ENCODE assay signal across 7 cellular contexts in genomic region chr5:131380232-131380631, GRCh38.
DNase-seq lines count a peak whose midpoint lies in the region; ATAC-seq and TF ChIP-seq lines count a peak whose summit lies in the region.
"Not testable (repeated sequence)": the region's sequence is repeated elsewhere in the genome, so short reads cannot be mapped to it uniquely, and the experiment has no call there.

No MANE protein-coding gene starts in this region.

- not testable (repeated sequence) for H2AFZ ChIP-seq in PC-3 (ENCODE audit: low read length)

- H3K27me3 ChIP-seq in PC-3 (ENCODE audit: low read length); body of pancreas; heart right ventricle; naive thymus-derived CD4-positive, alpha-beta T cell (ENCODE audit: control insufficient read depth in 2 of 2, insufficient read depth in 2 of 2, low read length in 2 of 2): not testable (repeated sequence)

- CTCF ChIA-PET in PC-3 (lab: Charles Lee); naive thymus-derived CD4-positive, alpha-beta T cell (lab: Charles Lee): not testable (repeated sequence)
- CTCF ChIA-PET in activated CD8-positive, alpha-beta T cell treated with anti-CD3 and anti-CD28 coated beads for 36 hours (lab: Charles Lee): interaction anchor here (1.2 to 2.4 kb wide), 2 partner anchors 115 to 126 kb away, joined by 3 to 9 read pairs; partner anchors contain the start of gene CDC42SE2

- POLR2A ChIA-PET in PC-3 (lab: Charles Lee; ENCODE audit: unreplicated experiment): not testable (repeated sequence)
- POLR2A ChIA-PET in activated CD8-positive, alpha-beta T cell treated with anti-CD3 and anti-CD28 coated beads for 36 hours (lab: Charles Lee): interaction anchor here (0.6 to 5.2 kb wide), 3 partner anchors 90 to 115 kb away, joined by 3 to 62 read pairs (median 30); partner anchors contain the start of gene CDC42SE2
- POLR2A ChIA-PET in naive thymus-derived CD4-positive, alpha-beta T cell (lab: Charles Lee): interaction anchor here (0.6 to 3.5 kb wide), 11 partner anchors 12 to 217 kb away, joined by 3 to 48 read pairs (median 5); partner anchors contain the start of gene CDC42SE2

- H3K9ac ChIP-seq in PC-3 (ENCODE audit: low read length): peak overlapping the region; percentile 27; the same call in 1 of the 2 replicates

- not testable (repeated sequence) for H3K9me3 ChIP-seq in PC-3 (ENCODE audit: low read length); body of pancreas; heart right ventricle; naive thymus-derived CD4-positive, alpha-beta T cell (ENCODE audit: control insufficient read depth in 2 of 3, low read length in 3 of 3)

- peak overlapping the region; percentile 67 for H3K27ac ChIP-seq in PC-3 (ENCODE audit: low read length)
- peak overlapping the region in 3 of 4 donors; percentile 51 to 88 (median 69) for H3K27ac ChIP-seq in body of pancreas
- peak overlapping the region in 8 of 10 donors; percentile 4 to 92 (median 62) for H3K27ac ChIP-seq in heart right ventricle
- peak overlapping the region; percentile 97 for H3K27ac ChIP-seq in naive thymus-derived CD4-positive, alpha-beta T cell (ENCODE audit: low read depth, low read length)

- H3K79me2 ChIP-seq in PC-3 (ENCODE audit: low read length): not testable (repeated sequence)

- not testable (repeated sequence) for H3K36me3 ChIP-seq in PC-3 (ENCODE audit: low read depth, low read length); body of pancreas (replicated peaks in 1 of 2; ENCODE audit: insufficient read depth in 1 of 2, low read depth in 2 of 2); heart right ventricle; naive thymus-derived CD4-positive, alpha-beta T cell (ENCODE audit: control insufficient read depth in 2 of 3, insufficient read depth in 3 of 3, low read length in 3 of 3)

- peak overlapping the region; percentile 40 for H3K4me3 Mint-ChIP-seq in activated CD8-positive, alpha-beta T cell treated with anti-CD3 and anti-CD28 coated beads for 36 hours
- H3K4me3 Mint-ChIP-seq in naive thymus-derived CD4-positive, alpha-beta T cell: peak overlapping the region; percentile 59 to 85 (median 74)
- not testable (repeated sequence) for H3K4me3 Mint-ChIP-seq in stimulated activated naive B cell treated with anti-CD40 and anti-IgM and Interleukin-4, amounts not matched to agents 10 μg/mL and 1 μg/mL and 100 μg/mL, for 72 hours

- not testable (repeated sequence) for TF ChIP-seq POLR2A in body of pancreas (IDR thresholded peaks at IDR 0.05)

- not testable (repeated sequence) for BruUV-seq in PC-3 (replicated peaks; lab: Mats Ljungman, UMichigan)

- H3K27ac Mint-ChIP-seq in activated CD8-positive, alpha-beta T cell treated with anti-CD3 and anti-CD28 coated beads for 36 hours: peak overlapping the region; percentile 99
- peak overlapping the region; percentile 94 to 99 (median 98) for H3K27ac Mint-ChIP-seq in naive thymus-derived CD4-positive, alpha-beta T cell
- H3K27ac Mint-ChIP-seq in stimulated activated naive B cell treated with anti-CD40 and anti-IgM and Interleukin-4, amounts not matched to agents 10 μg/mL and 1 μg/mL and 100 μg/mL, for 72 hours: peak overlapping the region; percentile 95

- intact Hi-C loops in PC-3 (cut with micrococcal nuclease): loop anchor here (10.0 kb wide), 1 partner anchor 215 kb away; the partner anchor contains the start of gene HINT1
- intact Hi-C loops in activated CD8-positive, alpha-beta T cell treated with anti-CD3 and anti-CD28 coated beads for 36 hours (cut with micrococcal nuclease): loop anchor here (5.0 kb wide), 2 partner anchors 58 to 208 kb away; partner anchors contain the start of gene LYRM7
- intact Hi-C loops in body of pancreas (cut with DNase I): not testable (repeated sequence)
- intact Hi-C loops in heart right ventricle (cut with DNase I): loop anchor here in 4 of 10 donors (5.0 to 10.0 kb wide), 3 partner anchors 115 to 792 kb away; partner anchors contain the start of genes CDC42SE2 (in 2 of the 4) and HINT1 (in 1 of the 4)
- intact Hi-C loops in naive thymus-derived CD4-positive, alpha-beta T cell (cut with micrococcal nuclease): loop anchor here in 1 of 2 donors (5.0 kb wide), 1 partner anchor 37 kb away; no protein-coding TSS in a partner anchor

- not testable (repeated sequence) for H3K27me3 Mint-ChIP-seq in activated CD8-positive, alpha-beta T cell treated with anti-CD3 and anti-CD28 coated beads for 36 hours; naive thymus-derived CD4-positive, alpha-beta T cell; stimulated activated naive B cell treated with anti-CD40 and anti-IgM and Interleukin-4, amounts not matched to agents 10 μg/mL and 1 μg/mL and 100 μg/mL, for 72 hours

- H3K9me2 ChIP-seq in PC-3 (replicated peaks; ENCODE audit: low read length): not testable (repeated sequence)

- ATAC-seq in PC-3; activated CD8-positive, alpha-beta T cell treated with anti-CD3 and anti-CD28 coated beads for 36 hours; body of pancreas; heart right ventricle; naive thymus-derived CD4-positive, alpha-beta T cell: not testable (repeated sequence)
- peak in 1 of 2 donors; percentile 1 for ATAC-seq in stimulated activated naive B cell treated with anti-CD40 and anti-IgM and Interleukin-4, amounts not matched to agents 10 μg/mL and 1 μg/mL and 100 μg/mL, for 72 hours (replicated peaks)

- H4K20me1 ChIP-seq in PC-3 (ENCODE audit: low read length): not testable (repeated sequence)

- H3K9me3 Mint-ChIP-seq in activated CD8-positive, alpha-beta T cell treated with anti-CD3 and anti-CD28 coated beads for 36 hours; naive thymus-derived CD4-positive, alpha-beta T cell; stimulated activated naive B cell treated with anti-CD40 and anti-IgM and Interleukin-4, amounts not matched to agents 10 μg/mL and 1 μg/mL and 100 μg/mL, for 72 hours: not testable (repeated sequence)

- whole genome bisulfite sequencing in body of pancreas, 2 donors: 83 to 93% methylated on average over 2 of the region's 2 CpGs
- WGBS in heart right ventricle, 2 donors: 93% methylated on average over 2 of the region's 2 CpGs

- peaks cover 16% of the 10 kb centered on the region for H3K4me1 ChIP-seq in PC-3 (ENCODE audit: insufficient read depth, low read length)
- peaks cover 41% of the 10 kb centered on the region for H3K4me1 ChIP-seq in body of pancreas
- H3K4me1 ChIP-seq in heart right ventricle: peaks cover 0 to 77% (median 13%) of the 10 kb centered on the region in 9 donors
- peaks cover 85 to 87% of the 10 kb centered on the region in 2 donors for H3K4me1 ChIP-seq in naive thymus-derived CD4-positive, alpha-beta T cell (ENCODE audit: control insufficient read depth in 2 of 2, insufficient read depth in 2 of 2, low read length in 2 of 2)

- peak overlapping the region; percentile 38; the same call in 1 of the 2 replicates for H3K4me2 ChIP-seq in PC-3 (ENCODE audit: low read length)

- peaks cover 57% of the 10 kb centered on the region for H3K36me3 Mint-ChIP-seq in activated CD8-positive, alpha-beta T cell treated with anti-CD3 and anti-CD28 coated beads for 36 hours (ENCODE audit: low read depth)
- peaks cover 3 to 41% (median 16%) of the 10 kb centered on the region in 5 donors for H3K36me3 Mint-ChIP-seq in naive thymus-derived CD4-positive, alpha-beta T cell
- peaks cover 14 to 30% of the 10 kb centered on the region in 2 donors for H3K36me3 Mint-ChIP-seq in stimulated activated naive B cell treated with anti-CD40 and anti-IgM and Interleukin-4, amounts not matched to agents 10 μg/mL and 1 μg/mL and 100 μg/mL, for 72 hours

- H3F3A ChIP-seq in PC-3 (ENCODE audit: low read length, unreplicated experiment): not testable (repeated sequence)

- DNase-seq in Daoy (ENCODE audit: low read depth): peak; percentile 23
- not testable (repeated sequence) for DNase-seq in PC-3; body of pancreas; heart right ventricle; naive thymus-derived CD4-positive, alpha-beta T cell; stimulated activated naive B cell treated with anti-CD40 and anti-IgM and Interleukin-4, amounts not matched to agents 10 μg/mL and 1 μg/mL and 100 μg/mL, for 72 hours
- DNase-seq in activated CD8-positive, alpha-beta T cell treated with anti-CD3 and anti-CD28 coated beads for 36 hours: peak; percentile 48

- not testable (repeated sequence) for H3K4me3 ChIP-seq in PC-3 (ENCODE audit: low read length); body of pancreas
- H3K4me3 ChIP-seq in heart right ventricle: peak overlapping the region in 1 of 10 donors; percentile 12
- peak overlapping the region; percentile 12 for H3K4me3 ChIP-seq in naive thymus-derived CD4-positive, alpha-beta T cell (ENCODE audit: low read length)

- H3K4me1 Mint-ChIP-seq in activated CD8-positive, alpha-beta T cell treated with anti-CD3 and anti-CD28 coated beads for 36 hours (ENCODE audit: low read depth): peaks cover 83% of the 10 kb centered on the region
- H3K4me1 Mint-ChIP-seq in naive thymus-derived CD4-positive, alpha-beta T cell: peaks cover 50 to 100% (median 93%) of the 10 kb centered on the region in 7 donors
- peaks cover 40 to 70% of the 10 kb centered on the region in 2 donors for H3K4me1 Mint-ChIP-seq in stimulated activated naive B cell treated with anti-CD40 and anti-IgM and Interleukin-4, amounts not matched to agents 10 μg/mL and 1 μg/mL and 100 μg/mL, for 72 hours

- not testable (repeated sequence) for TF ChIP-seq CTCF in PC-3 (conservative IDR thresholded peaks at IDR 0.05; ENCODE audit: low read depth, low read length); activated CD8-positive, alpha-beta T cell treated with anti-CD3 and anti-CD28 coated beads for 36 hours (IDR thresholded peaks at IDR 0.05); body of pancreas (IDR thresholded peaks at IDR 0.05); heart right ventricle (IDR thresholded peaks at IDR 0.05)
